8 cellular contexts compared by ENCODE assay signal in genomic region chr21:14482165-14482564, GRCh38.
DNase-seq lines count a peak whose midpoint lies in the region.

No MANE protein-coding gene starts in this region.

- peak; percentile 31 for DNase-seq in activated naive CD4-positive, alpha-beta T cell treated with Interleukin-2 at 50 U/mL for 16 hours
- DNase-seq in activated naive CD4-positive, alpha-beta T cell (lab: John Stamatoyannopoulos, UW) = no peak
- peak; percentile 25 for DNase-seq in KG1 (lab: John Stamatoyannopoulos, UW)
- DNase-seq in activated T-helper 9 cell treated with anti-CD3 and anti-CD28 coated beads, Interleukin-2, amount 50 U/mL, for 16 hours (ENCODE audit: low read depth) = peak; percentile 10
- peak; percentile 7 to 34 for DNase-seq in stimulated activated CD4-positive, alpha-beta T cell treated with anti-CD3 and anti-CD28 coated beads, Interleukin-4, amount 100 ng/mL, for 4 hours
- DNase-seq in globus pallidus (ENCODE audit: low spot score) = no peak
- DNase-seq in dermis blood vessel endothelial cell = no peak
- DNase-seq in DMS114 treated with DMSO at 0.1 percent for 48 hours (lab: John Stamatoyannopoulos, UW; ENCODE audit: unreplicated experiment) = no peak

Comparison
In these comparisons a context has a peak if more than half of its experiments do, and no peak if none do; other contexts are left out.
1. DNase-seq: peak in activated naive CD4-positive, alpha-beta T cell treated with Interleukin-2 at 50 U/mL for 16 hours (single experiment), KG1 (single experiment), activated T-helper 9 cell treated with anti-CD3 and anti-CD28 coated beads, Interleukin-2, amount 50 U/mL, for 16 hours (single experiment) and stimulated activated CD4-positive, alpha-beta T cell treated with anti-CD3 and anti-CD28 coated beads, Interleukin-4, amount 100 ng/mL, for 4 hours (2 of 2); none in activated naive CD4-positive, alpha-beta T cell (0 of 4), globus pallidus (single experiment), dermis blood vessel endothelial cell (single experiment) and DMS114 treated with DMSO at 0.1 percent for 48 hours (single experiment).